1 cellular context compared by ENCODE assay signal in the genomic region with DNA sequence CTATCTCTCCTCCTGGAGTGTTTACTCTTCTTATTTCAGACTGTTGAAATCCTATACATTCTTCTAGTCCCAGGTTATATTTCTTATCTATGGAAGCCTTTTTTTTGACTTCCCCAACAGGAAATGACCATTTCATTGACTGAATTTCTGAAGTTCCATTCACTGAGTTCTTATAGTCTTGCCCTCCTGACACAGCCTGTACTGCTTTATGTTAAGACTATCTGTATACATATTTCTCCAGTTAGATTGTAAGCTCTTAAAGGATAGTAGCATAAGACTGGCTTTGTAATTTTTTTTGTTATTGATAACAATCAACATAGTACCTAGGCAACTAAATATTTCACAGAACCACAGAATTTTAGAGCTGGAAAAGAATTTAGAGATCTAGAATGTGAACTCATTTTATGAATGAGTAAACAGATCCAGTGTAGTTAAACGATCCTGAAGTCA.
TF ChIP-seq lines count a peak whose summit lies in the region.

No MANE protein-coding gene starts in this region.

TF ChIP-seq in GM23338, 12 proteins besides CTCF, POLR2A, EP300 and RAD21 (continued from another document):
- TF ChIP-seq, protein P1, sequence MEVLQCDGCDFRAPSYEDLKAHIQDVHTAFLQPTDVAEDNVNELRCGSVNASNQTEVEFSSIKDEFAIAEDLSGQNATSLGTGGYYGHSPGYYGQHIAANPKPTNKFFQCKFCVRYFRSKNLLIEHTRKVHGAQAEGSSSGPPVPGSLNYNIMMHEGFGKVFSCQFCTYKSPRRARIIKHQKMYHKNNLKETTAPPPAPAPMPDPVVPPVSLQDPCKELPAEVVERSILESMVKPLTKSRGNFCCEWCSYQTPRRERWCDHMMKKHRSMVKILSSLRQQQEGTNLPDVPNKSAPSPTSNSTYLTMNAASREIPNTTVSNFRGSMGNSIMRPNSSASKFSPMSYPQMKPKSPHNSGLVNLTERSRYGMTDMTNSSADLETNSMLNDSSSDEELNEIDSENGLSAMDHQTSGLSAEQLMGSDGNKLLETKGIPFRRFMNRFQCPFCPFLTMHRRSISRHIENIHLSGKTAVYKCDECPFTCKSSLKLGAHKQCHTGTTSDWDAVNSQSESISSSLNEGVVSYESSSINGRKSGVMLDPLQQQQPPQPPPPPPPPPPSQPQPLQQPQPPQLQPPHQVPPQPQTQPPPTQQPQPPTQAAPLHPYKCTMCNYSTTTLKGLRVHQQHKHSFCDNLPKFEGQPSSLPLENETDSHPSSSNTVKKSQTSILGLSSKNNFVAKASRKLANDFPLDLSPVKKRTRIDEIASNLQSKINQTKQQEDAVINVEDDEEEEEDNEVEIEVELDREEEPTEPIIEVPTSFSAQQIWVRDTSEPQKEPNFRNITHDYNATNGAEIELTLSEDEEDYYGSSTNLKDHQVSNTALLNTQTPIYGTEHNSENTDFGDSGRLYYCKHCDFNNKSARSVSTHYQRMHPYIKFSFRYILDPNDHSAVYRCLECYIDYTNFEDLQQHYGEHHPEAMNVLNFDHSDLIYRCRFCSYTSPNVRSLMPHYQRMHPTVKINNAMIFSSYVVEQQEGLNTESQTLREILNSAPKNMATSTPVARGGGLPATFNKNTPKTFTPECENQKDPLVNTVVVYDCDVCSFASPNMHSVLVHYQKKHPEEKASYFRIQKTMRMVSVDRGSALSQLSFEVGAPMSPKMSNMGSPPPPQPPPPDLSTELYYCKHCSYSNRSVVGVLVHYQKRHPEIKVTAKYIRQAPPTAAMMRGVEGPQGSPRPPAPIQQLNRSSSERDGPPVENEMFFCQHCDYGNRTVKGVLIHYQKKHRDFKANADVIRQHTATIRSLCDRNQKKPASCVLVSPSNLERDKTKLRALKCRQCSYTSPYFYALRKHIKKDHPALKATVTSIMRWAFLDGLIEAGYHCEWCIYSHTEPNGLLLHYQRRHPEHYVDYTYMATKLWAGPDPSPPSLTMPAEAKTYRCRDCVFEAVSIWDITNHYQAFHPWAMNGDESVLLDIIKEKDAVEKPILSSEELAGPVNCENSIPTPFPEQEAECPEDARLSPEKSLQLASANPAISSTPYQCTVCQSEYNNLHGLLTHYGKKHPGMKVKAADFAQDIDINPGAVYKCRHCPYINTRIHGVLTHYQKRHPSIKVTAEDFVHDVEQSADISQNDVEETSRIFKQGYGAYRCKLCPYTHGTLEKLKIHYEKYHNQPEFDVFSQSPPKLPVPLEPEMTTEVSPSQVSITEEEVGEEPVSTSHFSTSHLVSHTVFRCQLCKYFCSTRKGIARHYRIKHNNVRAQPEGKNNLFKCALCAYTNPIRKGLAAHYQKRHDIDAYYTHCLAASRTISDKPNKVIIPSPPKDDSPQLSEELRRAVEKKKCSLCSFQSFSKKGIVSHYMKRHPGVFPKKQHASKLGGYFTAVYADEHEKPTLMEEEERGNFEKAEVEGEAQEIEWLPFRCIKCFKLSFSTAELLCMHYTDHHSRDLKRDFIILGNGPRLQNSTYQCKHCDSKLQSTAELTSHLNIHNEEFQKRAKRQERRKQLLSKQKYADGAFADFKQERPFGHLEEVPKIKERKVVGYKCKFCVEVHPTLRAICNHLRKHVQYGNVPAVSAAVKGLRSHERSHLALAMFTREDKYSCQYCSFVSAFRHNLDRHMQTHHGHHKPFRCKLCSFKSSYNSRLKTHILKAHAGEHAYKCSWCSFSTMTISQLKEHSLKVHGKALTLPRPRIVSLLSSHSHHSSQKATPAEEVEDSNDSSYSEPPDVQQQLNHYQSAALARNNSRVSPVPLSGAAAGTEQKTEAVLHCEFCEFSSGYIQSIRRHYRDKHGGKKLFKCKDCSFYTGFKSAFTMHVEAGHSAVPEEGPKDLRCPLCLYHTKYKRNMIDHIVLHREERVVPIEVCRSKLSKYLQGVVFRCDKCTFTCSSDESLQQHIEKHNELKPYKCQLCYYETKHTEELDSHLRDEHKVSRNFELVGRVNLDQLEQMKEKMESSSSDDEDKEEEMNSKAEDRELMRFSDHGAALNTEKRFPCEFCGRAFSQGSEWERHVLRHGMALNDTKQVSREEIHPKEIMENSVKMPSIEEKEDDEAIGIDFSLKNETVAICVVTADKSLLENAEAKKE (CRISPR knock-in tag; IDR thresholded peaks at IDR 0.05) = no peak
- no peak for TF ChIP-seq JUNB (IDR thresholded peaks at IDR 0.05; ENCODE audit: unreplicated experiment)
- no peak for TF ChIP-seq ZNF114 (CRISPR knock-in tag; IDR thresholded peaks at IDR 0.05)
- TF ChIP-seq, protein P2, sequence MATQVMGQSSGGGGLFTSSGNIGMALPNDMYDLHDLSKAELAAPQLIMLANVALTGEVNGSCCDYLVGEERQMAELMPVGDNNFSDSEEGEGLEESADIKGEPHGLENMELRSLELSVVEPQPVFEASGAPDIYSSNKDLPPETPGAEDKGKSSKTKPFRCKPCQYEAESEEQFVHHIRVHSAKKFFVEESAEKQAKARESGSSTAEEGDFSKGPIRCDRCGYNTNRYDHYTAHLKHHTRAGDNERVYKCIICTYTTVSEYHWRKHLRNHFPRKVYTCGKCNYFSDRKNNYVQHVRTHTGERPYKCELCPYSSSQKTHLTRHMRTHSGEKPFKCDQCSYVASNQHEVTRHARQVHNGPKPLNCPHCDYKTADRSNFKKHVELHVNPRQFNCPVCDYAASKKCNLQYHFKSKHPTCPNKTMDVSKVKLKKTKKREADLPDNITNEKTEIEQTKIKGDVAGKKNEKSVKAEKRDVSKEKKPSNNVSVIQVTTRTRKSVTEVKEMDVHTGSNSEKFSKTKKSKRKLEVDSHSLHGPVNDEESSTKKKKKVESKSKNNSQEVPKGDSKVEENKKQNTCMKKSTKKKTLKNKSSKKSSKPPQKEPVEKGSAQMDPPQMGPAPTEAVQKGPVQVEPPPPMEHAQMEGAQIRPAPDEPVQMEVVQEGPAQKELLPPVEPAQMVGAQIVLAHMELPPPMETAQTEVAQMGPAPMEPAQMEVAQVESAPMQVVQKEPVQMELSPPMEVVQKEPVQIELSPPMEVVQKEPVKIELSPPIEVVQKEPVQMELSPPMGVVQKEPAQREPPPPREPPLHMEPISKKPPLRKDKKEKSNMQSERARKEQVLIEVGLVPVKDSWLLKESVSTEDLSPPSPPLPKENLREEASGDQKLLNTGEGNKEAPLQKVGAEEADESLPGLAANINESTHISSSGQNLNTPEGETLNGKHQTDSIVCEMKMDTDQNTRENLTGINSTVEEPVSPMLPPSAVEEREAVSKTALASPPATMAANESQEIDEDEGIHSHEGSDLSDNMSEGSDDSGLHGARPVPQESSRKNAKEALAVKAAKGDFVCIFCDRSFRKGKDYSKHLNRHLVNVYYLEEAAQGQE (IDR thresholded peaks at IDR 0.05; ENCODE audit: unreplicated experiment) = no peak
- no peak for TF ChIP-seq EZH2phosphoT487 (IDR thresholded peaks at IDR 0.05; ENCODE audit: unreplicated experiment)
- TF ChIP-seq POLR2AphosphoS5 (IDR thresholded peaks at IDR 0.05; ENCODE audit: low read depth) = no peak
TF ChIP-seq in GM23338: peak in this region for 0.
